Comparison of ENCODE assay signal across 8 cellular contexts in the genomic region with DNA sequence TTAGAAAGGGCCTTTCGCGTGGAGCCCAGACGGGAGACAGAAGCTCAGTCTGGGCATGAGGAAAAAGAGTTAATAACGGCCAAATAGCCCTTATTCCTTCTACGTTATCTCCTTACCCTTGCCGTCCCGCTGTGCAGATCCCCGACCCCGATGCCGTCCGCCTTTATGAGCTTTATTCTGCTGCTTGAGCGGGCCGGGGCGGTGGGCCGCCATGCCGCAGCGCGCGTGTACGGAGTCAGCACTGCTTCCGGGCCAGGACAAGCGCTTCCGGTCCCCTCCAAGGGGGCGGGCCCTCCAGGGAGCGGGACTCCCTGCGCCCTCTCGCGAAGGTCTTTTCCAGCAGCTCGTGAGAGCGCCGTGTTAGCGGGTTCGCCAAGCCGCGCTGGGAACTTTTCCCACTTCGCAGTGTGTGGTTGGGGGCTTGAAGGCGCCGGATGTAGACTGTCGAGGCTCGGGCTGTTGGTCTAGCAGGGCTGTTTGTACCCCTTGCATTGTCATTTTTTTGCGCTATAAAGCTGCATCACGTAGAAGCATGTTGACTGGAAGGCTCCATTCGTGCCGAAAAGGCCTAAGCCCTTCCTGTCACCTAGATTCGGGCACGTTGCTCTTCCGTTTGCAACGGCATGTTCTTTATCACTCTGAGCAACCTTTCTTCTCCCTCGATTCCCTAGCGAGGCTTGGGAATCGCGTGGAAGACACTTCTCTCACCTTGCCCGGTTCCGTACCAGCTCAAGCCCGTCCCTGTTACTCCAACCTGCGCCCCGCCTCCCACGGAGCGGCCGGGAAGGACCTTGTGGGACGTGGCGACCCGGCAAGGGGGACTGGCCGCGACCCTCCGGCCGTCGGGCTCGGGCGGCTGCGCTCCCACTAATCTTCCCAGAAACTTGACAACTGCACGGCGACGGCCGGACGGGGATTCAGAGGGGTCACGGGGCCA. TPM values are rescaled to one million over a fixed set of nuclear protein-coding genes. Genes with fewer than 3 reads are reported as not detected.
DNase-seq lines count a peak whose midpoint lies in the region; ATAC-seq lines count a peak whose summit lies in the region.

Gene TSR1, minus strand, starts transcription at position 243 of the 937 bp plus-strand sequence. Its CDS starts 30 bp downstream, at position 213.

- peaks cover 18% of the 10 kb centered on the region for H3K36me3 Mint-ChIP-seq in activated CD4-positive, alpha-beta T cell treated with anti-CD3 and anti-CD28 coated beads, Interleukin-2, amount 10 ng/mL, durations not matched to agents 7 days and 5 days (ENCODE audit: low read depth)

- peak within 1 kb of the TSS; percentile 90 for H3K27ac Mint-ChIP-seq in activated CD4-positive, alpha-beta T cell treated with anti-CD3 and anti-CD28 coated beads, Interleukin-2, amount 10 ng/mL, durations not matched to agents 7 days and 5 days

- POLR2A ChIA-PET in activated CD4-positive, alpha-beta T cell treated with anti-CD3 and anti-CD28 coated beads, Interleukin-2, amount 10 ng/mL, durations not matched to agents 7 days and 5 days (lab: Charles Lee): interaction anchor here (1.0 to 1.3 kb wide), 3 partner anchors 21 to 41 kb away, joined by 3 to 4 read pairs (median 4); no protein-coding TSS in a partner anchor

- no peaks in the 10 kb centered on the region for H3K9me3 Mint-ChIP-seq in activated CD4-positive, alpha-beta T cell treated with anti-CD3 and anti-CD28 coated beads, Interleukin-2, amount 10 ng/mL, durations not matched to agents 7 days and 5 days

- H3K27me3 Mint-ChIP-seq in activated CD4-positive, alpha-beta T cell treated with anti-CD3 and anti-CD28 coated beads, Interleukin-2, amount 10 ng/mL, durations not matched to agents 7 days and 5 days: no peaks in the 10 kb centered on the region

- peak; percentile 75 for ATAC-seq in GM19025 (IDR thresholded peaks at IDR 0.05; ENCODE audit: low read depth, unreplicated experiment)
- ATAC-seq in HG03354 (IDR thresholded peaks at IDR 0.05; ENCODE audit: poor library complexity, severe bottlenecking, unreplicated experiment): peak; percentile 86
- peak; percentile 94 for ATAC-seq in left lobe of liver

- H3K4me3 Mint-ChIP-seq in activated CD4-positive, alpha-beta T cell treated with anti-CD3 and anti-CD28 coated beads, Interleukin-2, amount 10 ng/mL, durations not matched to agents 7 days and 5 days: peak within 1 kb of the TSS; percentile 93

- CTCF ChIA-PET in activated CD4-positive, alpha-beta T cell treated with anti-CD3 and anti-CD28 coated beads, Interleukin-2, amount 10 ng/mL, durations not matched to agents 7 days and 5 days (lab: Charles Lee): interaction anchor here (0.6 to 4.8 kb wide), 10 partner anchors 11 to 283 kb away, joined by 3 to 22 read pairs (median 4); partner anchors contain the start of gene HIC1

- H3K4me1 Mint-ChIP-seq in activated CD4-positive, alpha-beta T cell treated with anti-CD3 and anti-CD28 coated beads, Interleukin-2, amount 10 ng/mL, durations not matched to agents 7 days and 5 days: peaks cover 19% of the 10 kb centered on the region

- DNase-seq in Ammon's horn (ENCODE audit: low spot score) (peak; percentile 95), NCI-H524 treated with DMSO at 0.1 percent for 48 hours (lab: John Stamatoyannopoulos, UW) (peak; percentile 20), cortex of kidney (lab: John Stamatoyannopoulos, UW) (peak; percentile 61), left lobe of liver (ENCODE audit: low spot score) (peak; percentile 92)
- DNase-seq in activated CD4-positive, alpha-beta T cell treated with anti-CD3 and anti-CD28 coated beads, Interleukin-2, amount 10 ng/mL, durations not matched to agents 7 days and 5 days: peak; percentile 91
- DNase-seq in stimulated activated CD4-positive, alpha-beta T cell treated with anti-CD3 and anti-CD28 coated beads, Interleukin-2, amount 100 ng/mL, for 4 hours (ENCODE audit: low read depth): peak; percentile 85

RNA-seq across cellular contexts. Expression of gene TSR1, which starts in this region (rescaled TPM):
- total RNA-seq in activated CD4-positive, alpha-beta T cell treated with anti-CD3 and anti-CD28 coated beads, Interleukin-2, amount 10 ng/mL, durations not matched to agents 7 days and 5 days: 10 to 100 TPM; 27.2 to 27.4 TPM
- 8.7 TPM for total RNA-seq in left lobe of liver

Comparison
In these comparisons a context has a peak if more than half of its experiments do, and no peak if none do; other contexts are left out.
1. Peak in every context shown above with its lines: DNase-seq and ATAC-seq.
2. DNase-seq: peak in every context shown above with its lines; median percentile 95 in Ammon's horn; 92 in left lobe of liver; 91 in activated CD4-positive, alpha-beta T cell treated with anti-CD3 and anti-CD28 coated beads, Interleukin-2, amount 10 ng/mL, durations not matched to agents 7 days and 5 days; 85 in stimulated activated CD4-positive, alpha-beta T cell treated with anti-CD3 and anti-CD28 coated beads, Interleukin-2, amount 100 ng/mL, for 4 hours; 61 in cortex of kidney; 20 in NCI-H524 treated with DMSO at 0.1 percent for 48 hours.